1 cellular context compared by ENCODE assay signal in genomic region chr20:41174373-41174772, GRCh38.
TF ChIP-seq lines count a peak whose summit lies in the region.

No MANE protein-coding gene starts in this region.

TF ChIP-seq in HepG2, 621 proteins besides CTCF, POLR2A, EP300 and RAD21:
- TF ChIP-seq ZNF614 (CRISPR knock-in tag; IDR thresholded peaks at IDR 0.05; ENCODE audit: borderline replicate concordance): no peak
- TF ChIP-seq, protein P1, sequence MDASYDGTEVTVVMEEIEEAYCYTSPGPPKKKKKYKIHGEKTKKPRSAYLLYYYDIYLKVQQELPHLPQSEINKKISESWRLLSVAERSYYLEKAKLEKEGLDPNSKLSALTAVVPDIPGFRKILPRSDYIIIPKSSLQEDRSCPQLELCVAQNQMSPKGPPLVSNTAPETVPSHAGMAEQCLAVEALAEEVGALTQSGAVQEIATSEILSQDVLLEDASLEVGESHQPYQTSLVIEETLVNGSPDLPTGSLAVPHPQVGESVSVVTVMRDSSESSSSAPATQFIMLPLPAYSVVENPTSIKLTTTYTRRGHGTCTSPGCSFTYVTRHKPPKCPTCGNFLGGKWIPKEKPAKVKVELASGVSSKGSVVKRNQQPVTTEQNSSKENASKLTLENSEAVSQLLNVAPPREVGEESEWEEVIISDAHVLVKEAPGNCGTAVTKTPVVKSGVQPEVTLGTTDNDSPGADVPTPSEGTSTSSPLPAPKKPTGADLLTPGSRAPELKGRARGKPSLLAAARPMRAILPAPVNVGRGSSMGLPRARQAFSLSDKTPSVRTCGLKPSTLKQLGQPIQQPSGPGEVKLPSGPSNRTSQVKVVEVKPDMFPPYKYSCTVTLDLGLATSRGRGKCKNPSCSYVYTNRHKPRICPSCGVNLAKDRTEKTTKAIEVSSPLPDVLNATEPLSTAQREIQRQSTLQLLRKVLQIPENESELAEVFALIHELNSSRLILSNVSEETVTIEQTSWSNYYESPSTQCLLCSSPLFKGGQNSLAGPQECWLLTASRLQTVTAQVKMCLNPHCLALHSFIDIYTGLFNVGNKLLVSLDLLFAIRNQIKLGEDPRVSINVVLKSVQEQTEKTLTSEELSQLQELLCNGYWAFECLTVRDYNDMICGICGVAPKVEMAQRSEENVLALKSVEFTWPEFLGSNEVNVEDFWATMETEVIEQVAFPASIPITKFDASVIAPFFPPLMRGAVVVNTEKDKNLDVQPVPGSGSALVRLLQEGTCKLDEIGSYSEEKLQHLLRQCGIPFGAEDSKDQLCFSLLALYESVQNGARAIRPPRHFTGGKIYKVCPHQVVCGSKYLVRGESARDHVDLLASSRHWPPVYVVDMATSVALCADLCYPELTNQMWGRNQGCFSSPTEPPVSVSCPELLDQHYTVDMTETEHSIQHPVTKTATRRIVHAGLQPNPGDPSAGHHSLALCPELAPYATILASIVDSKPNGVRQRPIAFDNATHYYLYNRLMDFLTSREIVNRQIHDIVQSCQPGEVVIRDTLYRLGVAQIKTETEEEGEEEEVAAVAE (CRISPR knock-in tag; IDR thresholded peaks at IDR 0.05; ENCODE audit: borderline replicate concordance): no peak
- no peak for TF ChIP-seq FOXO4 (CRISPR knock-in tag; conservative IDR thresholded peaks at IDR 0.05)
- no peak for TF ChIP-seq ZFYVE20 (CRISPR knock-in tag; IDR thresholded peaks at IDR 0.05; ENCODE audit: borderline replicate concordance, low read depth)
- no peak for TF ChIP-seq ZNF589 (CRISPR knock-in tag; conservative IDR thresholded peaks at IDR 0.05)
- no peak for TF ChIP-seq SNAPC2 (CRISPR knock-in tag; IDR thresholded peaks at IDR 0.05)
- TF ChIP-seq TCF7L2 (IDR thresholded peaks at IDR 0.05; ENCODE audit: low read depth, low read length): no peak
- TF ChIP-seq, protein P2, sequence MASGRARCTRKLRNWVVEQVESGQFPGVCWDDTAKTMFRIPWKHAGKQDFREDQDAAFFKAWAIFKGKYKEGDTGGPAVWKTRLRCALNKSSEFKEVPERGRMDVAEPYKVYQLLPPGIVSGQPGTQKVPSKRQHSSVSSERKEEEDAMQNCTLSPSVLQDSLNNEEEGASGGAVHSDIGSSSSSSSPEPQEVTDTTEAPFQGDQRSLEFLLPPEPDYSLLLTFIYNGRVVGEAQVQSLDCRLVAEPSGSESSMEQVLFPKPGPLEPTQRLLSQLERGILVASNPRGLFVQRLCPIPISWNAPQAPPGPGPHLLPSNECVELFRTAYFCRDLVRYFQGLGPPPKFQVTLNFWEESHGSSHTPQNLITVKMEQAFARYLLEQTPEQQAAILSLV (CRISPR knock-in tag; IDR thresholded peaks at IDR 0.05; ENCODE audit: borderline replicate concordance): no peak
- no peak for TF ChIP-seq ZC3H4 (CRISPR knock-in tag; IDR thresholded peaks at IDR 0.05; ENCODE audit: borderline replicate concordance)
- no peak for TF ChIP-seq TRIM24 (CRISPR knock-in tag; IDR thresholded peaks at IDR 0.05)
- TF ChIP-seq GFI1 (CRISPR knock-in tag; IDR thresholded peaks at IDR 0.05; ENCODE audit: borderline replicate concordance): no peak
- TF ChIP-seq, protein P3, sequence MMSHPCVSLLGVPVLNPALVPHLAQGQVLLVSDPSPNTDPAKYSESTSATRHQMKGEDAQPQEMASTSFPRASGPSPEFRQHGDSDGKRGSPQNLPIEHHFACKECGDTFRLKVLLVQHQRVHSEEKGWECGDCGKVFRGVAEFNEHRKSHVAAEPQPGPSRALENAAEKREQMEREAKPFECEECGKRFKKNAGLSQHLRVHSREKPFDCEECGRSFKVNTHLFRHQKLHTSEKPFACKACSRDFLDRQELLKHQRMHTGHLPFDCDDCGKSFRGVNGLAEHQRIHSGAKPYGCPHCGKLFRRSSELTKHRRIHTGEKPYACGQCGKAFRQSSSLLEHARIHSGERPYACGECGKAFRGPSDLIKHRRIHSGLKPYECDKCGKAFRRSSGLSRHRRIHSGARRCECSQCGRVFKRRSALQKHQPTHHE (CRISPR knock-in tag; IDR thresholded peaks at IDR 0.05; ENCODE audit: borderline replicate concordance): no peak
- TF ChIP-seq PRMT3 (CRISPR knock-in tag; IDR thresholded peaks at IDR 0.05; ENCODE audit: borderline replicate concordance, low read depth): no peak
- TF ChIP-seq, protein P4, sequence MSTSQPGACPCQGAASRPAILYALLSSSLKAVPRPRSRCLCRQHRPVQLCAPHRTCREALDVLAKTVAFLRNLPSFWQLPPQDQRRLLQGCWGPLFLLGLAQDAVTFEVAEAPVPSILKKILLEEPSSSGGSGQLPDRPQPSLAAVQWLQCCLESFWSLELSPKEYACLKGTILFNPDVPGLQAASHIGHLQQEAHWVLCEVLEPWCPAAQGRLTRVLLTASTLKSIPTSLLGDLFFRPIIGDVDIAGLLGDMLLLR (CRISPR knock-in tag; IDR thresholded peaks at IDR 0.05): no peak
- no peak for TF ChIP-seq TEAD3 (CRISPR knock-in tag; optimal IDR thresholded peaks at IDR 0.05; ENCODE audit: borderline replicate concordance)
- no peak for TF ChIP-seq THAP9 (CRISPR knock-in tag; IDR thresholded peaks at IDR 0.05; ENCODE audit: borderline replicate concordance)
- no peak for TF ChIP-seq ZNF501 (CRISPR knock-in tag; IDR thresholded peaks at IDR 0.05)
- no peak for TF ChIP-seq REL (CRISPR knock-in tag; conservative IDR thresholded peaks at IDR 0.05)
- TF ChIP-seq TOE1 (CRISPR knock-in tag; IDR thresholded peaks at IDR 0.05): no peak
- TF ChIP-seq ARID5B (CRISPR knock-in tag; IDR thresholded peaks at IDR 0.05): no peak
